ENCODE assay signal across 18 cellular contexts in the genomic region with DNA sequence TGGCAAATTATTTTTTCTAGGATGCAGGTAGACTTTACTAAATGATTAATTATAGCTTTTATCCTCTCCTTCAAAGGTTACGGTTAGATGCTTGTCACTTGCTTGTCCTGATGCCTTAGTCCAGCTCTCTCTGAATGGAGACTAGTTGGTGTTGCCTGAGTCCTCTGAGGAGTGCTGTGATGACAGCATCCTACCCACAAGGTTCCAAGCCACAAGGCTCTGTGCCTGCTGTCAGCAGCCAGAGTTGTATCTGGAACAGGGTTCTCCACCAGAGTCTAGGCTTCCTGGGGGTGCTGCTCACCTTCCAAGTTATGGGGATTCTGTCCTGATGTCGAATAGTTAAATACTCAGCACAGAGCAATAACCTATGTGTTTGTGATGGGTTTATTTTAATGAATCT.
"Had no signal": no experiment of that assay in that cellular context is flagged by ENCODE, and none has a peak within 500 bp of the region (broad histone marks: within the 10 kb centered on the region; RNA-seq: fewer than 3 reads in every experiment).

No MANE protein-coding gene starts in this region.

- H3K27ac ChIP-seq: parathyroid adenoma, psoas muscle, suprapubic skin, thyroid gland, upper lobe of left lung, vagina had no signal

- H3K4me2 ChIP-seq: smooth muscle cell had no signal

- H3K9me3 Mint-ChIP-seq: dendritic cell treated with granulocyte-macrophage colony-stimulating factor and Interleukin-4, amounts not matched to agents 40 ng/mL and 50 ng/mL, for 4 days; nephron progenitor cell; stimulated activated effector memory CD8-positive, alpha-beta T cell treated with anti-CD3 and anti-CD28 coated beads, Interleukin-12 subunit alpha, Interleukin-12 subunit beta, amount 100 ng/mL, for 72 hours had no signal

- H3K4me3 Mint-ChIP-seq: dendritic cell treated with granulocyte-macrophage colony-stimulating factor and Interleukin-4, amounts not matched to agents 40 ng/mL and 50 ng/mL, for 4 days; naive thymus-derived CD4-positive, alpha-beta T cell; nephron progenitor cell; stimulated activated effector memory CD8-positive, alpha-beta T cell treated with anti-CD3 and anti-CD28 coated beads, Interleukin-12 subunit alpha, Interleukin-12 subunit beta, amount 100 ng/mL, for 72 hours had no signal

- FAIRE-seq: colon, keratinocyte had no signal

- H3K27me3 ChIP-seq: suprapubic skin, thyroid gland, upper lobe of left lung, vagina had no signal

- H3K9ac ChIP-seq: parathyroid adenoma had no signal

- H3K79me2 ChIP-seq: parathyroid adenoma had no signal

- H3K9me3 ChIP-seq: psoas muscle, suprapubic skin, thyroid gland, upper lobe of left lung, vagina had no signal

- DNase-seq: foreskin melanocyte; mesendoderm; naive thymus-derived CD4-positive, alpha-beta T cell; nephron progenitor cell; psoas muscle; stimulated activated CD4-positive, alpha-beta T cell treated with anti-CD3 and anti-CD28 coated beads, Interleukin-2, amount 100 ng/mL, for 48 hours; stimulated activated CD8-positive, alpha-beta memory T cell treated with anti-CD3 and anti-CD28 coated beads, Interleukin-4, amount 100 ng/mL, for 48 hours; stimulated activated naive CD8-positive, alpha-beta T cell treated with anti-CD3 and anti-CD28 coated beads, Interleukin-15, Interleukin-2, amounts not matched to agents 100 U/mL and 50 U/mL, for 24 hours; thyroid gland had no signal

- H3K4me1 Mint-ChIP-seq: nephron progenitor cell; stimulated activated effector memory CD8-positive, alpha-beta T cell treated with anti-CD3 and anti-CD28 coated beads, Interleukin-12 subunit alpha, Interleukin-12 subunit beta, amount 100 ng/mL, for 72 hours had no signal

- H3K4me3 ChIP-seq: psoas muscle, smooth muscle cell, suprapubic skin, thyroid gland, upper lobe of left lung, vagina had no signal

- H3K27ac Mint-ChIP-seq: dendritic cell treated with granulocyte-macrophage colony-stimulating factor and Interleukin-4, amounts not matched to agents 40 ng/mL and 50 ng/mL, for 4 days; naive thymus-derived CD4-positive, alpha-beta T cell; nephron progenitor cell; stimulated activated effector memory CD8-positive, alpha-beta T cell treated with anti-CD3 and anti-CD28 coated beads, Interleukin-12 subunit alpha, Interleukin-12 subunit beta, amount 100 ng/mL, for 72 hours had no signal

- ATAC-seq: naive thymus-derived CD4-positive, alpha-beta T cell; psoas muscle; stimulated activated effector memory CD8-positive, alpha-beta T cell treated with anti-CD3 and anti-CD28 coated beads, Interleukin-12 subunit alpha, Interleukin-12 subunit beta, amount 100 ng/mL, for 72 hours; stimulated activated naive CD8-positive, alpha-beta T cell treated with anti-CD3 and anti-CD28 coated beads, Interleukin-15, Interleukin-2, amounts not matched to agents 100 U/mL and 50 U/mL, for 24 hours had no signal

- H3K4me1 ChIP-seq: parathyroid adenoma, psoas muscle, suprapubic skin, upper lobe of left lung, vagina had no signal

- H2AFZ ChIP-seq: parathyroid adenoma had no signal

- H3K27me3 Mint-ChIP-seq: dendritic cell treated with granulocyte-macrophage colony-stimulating factor and Interleukin-4, amounts not matched to agents 40 ng/mL and 50 ng/mL, for 4 days; naive thymus-derived CD4-positive, alpha-beta T cell had no signal
